ENCODE assay signal across 28 cellular contexts in genomic region chr11:110090466-110091026, GRCh38. TPM values are rescaled to one million over a fixed set of nuclear protein-coding genes. Genes with fewer than 3 reads are reported as not detected.
"Had no signal": no experiment of that assay in that cellular context is flagged by ENCODE, and none has a peak within 500 bp of the region (broad histone marks: within the 10 kb centered on the region; RNA-seq: fewer than 3 reads in every experiment).

No MANE protein-coding gene starts in this region.

- H3K36me3 Mint-ChIP-seq: activated naive CD4-positive, alpha-beta T cell treated with anti-CD3 and anti-CD28 coated beads, Interleukin-2, amount 50 U/mL, for 24 hours; immature natural killer cell had no signal

- H3K27me3 ChIP-seq: body of pancreas, esophagus muscularis mucosa, foreskin keratinocyte, heart left ventricle, pancreas, sigmoid colon, tibial nerve had no signal

- H3K4me3 ChIP-seq: body of pancreas, esophagus muscularis mucosa, heart left ventricle, pancreas, psoas muscle, sigmoid colon, tibial nerve had no signal

- H3K36me3 ChIP-seq: esophagus muscularis mucosa, heart left ventricle, neutrophil, pancreas, sigmoid colon, tibial nerve had no signal

- H3K4me3 Mint-ChIP-seq: activated naive CD4-positive, alpha-beta T cell treated with anti-CD3 and anti-CD28 coated beads, Interleukin-2, amount 50 U/mL, for 24 hours; immature natural killer cell; stimulated activated memory B cell treated with anti-CD40 and anti-IgM and Interleukin-4, amounts not matched to agents 10 μg/mL and 1 μg/mL and 100 μg/mL, for 72 hours; T-helper 2 cell treated with Interferon-gamma antibody and Interleukin-4, amounts not matched to agents 5 μg/mL and 100 μg/mL, for 36 hours had no signal

- H3K9me3 ChIP-seq: body of pancreas, esophagus muscularis mucosa, heart left ventricle, neutrophil, pancreas, psoas muscle, sigmoid colon, tibial nerve had no signal

- H3K9me3 Mint-ChIP-seq: activated naive CD4-positive, alpha-beta T cell treated with anti-CD3 and anti-CD28 coated beads, Interleukin-2, amount 50 U/mL, for 24 hours; nephron progenitor cell; stimulated activated memory B cell treated with anti-CD40 and anti-IgM and Interleukin-4, amounts not matched to agents 10 μg/mL and 1 μg/mL and 100 μg/mL, for 72 hours; T-helper 2 cell treated with Interferon-gamma antibody and Interleukin-4, amounts not matched to agents 5 μg/mL and 100 μg/mL, for 36 hours had no signal

- ATAC-seq: body of pancreas; foreskin keratinocyte; heart left ventricle; left colon; pancreas; psoas muscle; stimulated activated memory B cell treated with anti-CD40 and anti-IgM and Interleukin-4, amounts not matched to agents 10 μg/mL and 1 μg/mL and 100 μg/mL, for 72 hours had no signal

- H3K27ac Mint-ChIP-seq: activated naive CD4-positive, alpha-beta T cell treated with anti-CD3 and anti-CD28 coated beads, Interleukin-2, amount 50 U/mL, for 24 hours; immature natural killer cell; nephron progenitor cell; stimulated activated memory B cell treated with anti-CD40 and anti-IgM and Interleukin-4, amounts not matched to agents 10 μg/mL and 1 μg/mL and 100 μg/mL, for 72 hours; T-helper 2 cell treated with Interferon-gamma antibody and Interleukin-4, amounts not matched to agents 5 μg/mL and 100 μg/mL, for 36 hours had no signal

- H3K27ac ChIP-seq: body of pancreas, esophagus muscularis mucosa, foreskin keratinocyte, heart left ventricle, neutrophil, pancreas, psoas muscle, sigmoid colon had no signal

- FAIRE-seq: colon, kidney, pancreas, small intestine had no signal

- DNase-seq: activated CD4-positive, CD25-positive, alpha-beta regulatory T cell; activated CD8-positive, alpha-beta memory T cell treated with anti-CD3 and anti-CD28 coated beads for 24 hours; activated gamma-delta T cell treated with Interleukin-2 at 50 U/mL for 16 hours; anterior cingulate cortex; body of pancreas; dermis blood vessel endothelial cell; effector CD4-positive, alpha-beta T cell; foreskin keratinocyte; heart left ventricle; hypothalamus; immature natural killer cell; kidney; left colon; mammary epithelial cell; nephron progenitor cell; pancreas; psoas muscle; sigmoid colon; small intestine; stimulated activated CD4-positive, alpha-beta T cell treated with anti-CD3 and anti-CD28 coated beads, Interleukin-4, amount 100 ng/mL, for 24 hours; T-helper 1 cell had no signal

RNA-seq across cellular contexts. Expression of gene ZC3H12C, which starts 2.6 kb away (rescaled TPM):
- polyA plus RNA-seq: immature natural killer cell had no signal
